ENCODE assay signal across 8 cellular contexts in the genomic region with DNA sequence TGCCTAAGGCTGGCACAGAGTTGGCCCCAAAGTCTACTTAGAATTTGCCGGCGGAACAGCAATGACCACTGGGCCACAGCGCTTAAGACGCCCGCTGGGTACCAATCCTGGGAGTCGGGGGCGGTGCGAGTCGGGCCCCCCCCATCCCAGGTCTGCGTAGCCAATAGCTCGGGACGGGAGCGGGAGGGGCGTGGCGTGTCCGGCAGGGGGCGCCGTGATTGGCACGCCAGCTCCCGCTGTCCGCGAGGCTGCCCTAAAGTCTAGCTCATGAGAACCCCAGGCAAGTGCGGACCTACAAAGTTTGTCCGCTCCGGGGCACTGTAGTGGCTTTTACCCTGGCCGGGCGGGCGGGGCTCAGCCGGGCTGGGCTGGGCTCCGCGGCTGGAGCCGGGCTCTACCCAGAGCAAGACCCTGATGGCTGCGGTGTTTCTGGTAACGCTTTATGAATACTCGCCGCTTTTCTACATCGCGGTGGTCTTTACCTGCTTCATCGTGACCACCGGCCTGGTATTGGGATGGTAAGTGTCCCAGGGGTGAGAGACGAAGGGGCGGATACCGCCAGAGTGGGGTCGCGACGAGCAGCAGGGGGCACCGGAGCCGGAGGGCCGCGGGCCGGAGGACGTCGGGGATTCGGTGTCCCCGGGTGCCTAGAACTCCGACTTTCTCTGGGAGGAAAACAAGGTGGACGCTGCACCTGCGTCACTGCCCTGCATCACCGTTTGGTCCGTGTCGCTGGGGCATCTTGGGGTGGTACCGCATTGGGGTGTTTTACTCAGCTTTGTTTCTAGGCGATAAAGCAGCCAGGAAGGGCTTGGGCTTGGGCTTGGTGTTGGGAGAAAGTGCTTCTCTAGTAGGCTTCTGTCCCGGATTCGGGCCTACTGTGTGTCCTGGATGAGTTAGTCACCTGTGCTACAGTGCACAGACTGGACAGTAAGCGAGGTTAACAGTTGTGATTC. TPM values are rescaled to one million over a fixed set of nuclear protein-coding genes. Genes with fewer than 3 reads are reported as not detected.
DNase-seq lines count a peak whose midpoint lies in the region; ATAC-seq and TF ChIP-seq lines count a peak whose summit lies in the region.

TSS of gene CGRRF1 (plus strand) at position 361 of the 956 bp plus-strand sequence. CDS start at position 415, 54 bp downstream.

- peaks cover 6% of the 10 kb centered on the region for H3K36me3 Mint-ChIP-seq in activated CD4-positive, alpha-beta T cell treated with anti-CD3 and anti-CD28 coated beads, Interleukin-2, amount 10 ng/mL, durations not matched to agents 24 days and 14 days (ENCODE audit: low read depth)

- peak; percentile 90 for ATAC-seq in GM19328 (IDR thresholded peaks at IDR 0.05; ENCODE audit: unreplicated experiment)
- ATAC-seq in HG03520 (IDR thresholded peaks at IDR 0.05; ENCODE audit: unreplicated experiment): peak; percentile 89

- peak; percentile 92 for DNase-seq in NCI-H526 treated with DMSO at 0.1 percent for 48 hours (lab: John Stamatoyannopoulos, UW)
- DNase-seq in activated CD4-positive, alpha-beta T cell treated with anti-CD3 and anti-CD28 coated beads, Interleukin-2, amount 10 ng/mL, durations not matched to agents 24 days and 14 days: peak; percentile 99
- peak; percentile 99 for DNase-seq in coronary artery (ENCODE audit: low spot score)
- DNase-seq in left kidney (ENCODE audit: low read depth, low spot score): peak; percentile 99
- DNase-seq in stimulated activated CD4-positive, alpha-beta T cell treated with anti-CD3 and anti-CD28 coated beads, Interleukin-2, amount 100 ng/mL, for 24 hours: peak; percentile 98 to 99

- intact Hi-C loops in activated CD4-positive, alpha-beta T cell treated with anti-CD3 and anti-CD28 coated beads, Interleukin-2, amount 10 ng/mL, durations not matched to agents 24 days and 14 days (cut with micrococcal nuclease): loop anchor here (1.0 to 5.0 kb wide), 5 partner anchors 21 to 263 kb away; partner anchors contain the start of genes CDKN3 and CNIH1

- H3K9me3 Mint-ChIP-seq in activated CD4-positive, alpha-beta T cell treated with anti-CD3 and anti-CD28 coated beads, Interleukin-2, amount 10 ng/mL, durations not matched to agents 24 days and 14 days: no peaks in the 10 kb centered on the region

- peak within 1 kb of the TSS; percentile 78 for H3K27ac ChIP-seq in C4-2B
- H3K27ac ChIP-seq in coronary artery: peak within 1 kb of the TSS; percentile 75 to 93

- TF ChIP-seq CTCF in C4-2B (conservative IDR thresholded peaks at IDR 0.05): peak; percentile 72
- peak; percentile 61 for TF ChIP-seq CTCF in coronary artery (IDR thresholded peaks at IDR 0.05)

- peak within 1 kb of the TSS; percentile 98 for H3K4me3 ChIP-seq in coronary artery

- H3K27me3 Mint-ChIP-seq in activated CD4-positive, alpha-beta T cell treated with anti-CD3 and anti-CD28 coated beads, Interleukin-2, amount 10 ng/mL, durations not matched to agents 24 days and 14 days: peaks cover 8% of the 10 kb centered on the region

- H3K27ac Mint-ChIP-seq in activated CD4-positive, alpha-beta T cell treated with anti-CD3 and anti-CD28 coated beads, Interleukin-2, amount 10 ng/mL, durations not matched to agents 24 days and 14 days: peak within 1 kb of the TSS; percentile 88

- peak within 1 kb of the TSS; percentile 96 for H3K4me3 Mint-ChIP-seq in activated CD4-positive, alpha-beta T cell treated with anti-CD3 and anti-CD28 coated beads, Interleukin-2, amount 10 ng/mL, durations not matched to agents 24 days and 14 days

- H3K4me1 Mint-ChIP-seq in activated CD4-positive, alpha-beta T cell treated with anti-CD3 and anti-CD28 coated beads, Interleukin-2, amount 10 ng/mL, durations not matched to agents 24 days and 14 days: peaks cover 29% of the 10 kb centered on the region

RNA-seq across cellular contexts. Expression of gene CGRRF1, which starts in this region (rescaled TPM):
- total RNA-seq in activated CD4-positive, alpha-beta T cell treated with anti-CD3 and anti-CD28 coated beads, Interleukin-2, amount 10 ng/mL, durations not matched to agents 24 days and 14 days: 7.8 and 11.9 TPM in 2 replicates

Comparison
In these comparisons a context has a peak if more than half of its experiments do, and no peak if none do; other contexts are left out.
1. Peak in every context shown above with its lines: DNase-seq, ATAC-seq, H3K4me3 ChIP-seq and H3K27ac ChIP-seq.